8 cellular contexts compared by ENCODE assay signal in the genomic region with DNA sequence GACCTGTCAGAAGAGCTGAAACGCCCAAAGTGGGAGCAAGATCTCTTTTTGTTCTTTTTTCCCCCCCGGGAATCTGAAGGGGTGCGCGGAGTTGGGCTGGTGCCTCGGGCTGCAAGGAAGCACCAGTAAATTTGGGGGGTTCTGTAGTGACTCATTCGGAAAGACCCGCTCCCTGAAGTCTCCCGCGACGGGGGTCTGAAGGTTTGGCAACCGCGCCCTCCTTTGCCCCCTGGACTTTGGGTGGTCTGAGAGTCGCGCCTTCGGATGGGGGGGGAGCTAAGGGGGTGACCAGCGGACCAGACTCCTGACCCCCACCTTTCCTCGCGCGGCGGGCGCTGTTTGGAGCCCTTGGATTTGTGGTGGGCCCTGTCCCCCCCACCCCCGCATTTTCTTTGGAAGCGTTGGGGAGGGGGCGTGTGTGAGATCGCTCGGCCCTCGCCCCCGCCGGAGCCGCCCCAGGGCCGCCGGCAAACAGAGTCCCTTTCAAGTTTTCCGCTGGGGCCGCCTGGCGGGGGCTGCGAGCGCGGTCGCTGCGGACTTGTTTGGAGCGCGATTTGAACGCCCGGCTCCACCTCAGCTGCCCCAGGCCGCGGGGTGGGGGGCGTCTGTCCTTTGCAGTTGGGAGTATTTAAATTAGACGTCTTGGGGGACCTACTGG. TPM values are rescaled to one million over a fixed set of nuclear protein-coding genes. Genes with fewer than 3 reads are reported as not detected.
DNase-seq lines count a peak whose midpoint lies in the region; ATAC-seq and TF ChIP-seq lines count a peak whose summit lies in the region.

No MANE protein-coding gene starts in this region.

- intact Hi-C loops in mucosa of descending colon (cut with DNase I, micrococcal nuclease): no loop called here

- H3K4me3 ChIP-seq in duodenal mucosa (ENCODE audit: low read depth in 1 of 2, low read length in 2 of 2): peak overlapping the region; percentile 62 to 78
- H3K4me3 ChIP-seq in mucosa of descending colon: peak overlapping the region; percentile 80

- DNase-seq in GM10266 (ENCODE audit: extremely low spot score): no peak
- DNase-seq in OCI-M1 (lab: John Stamatoyannopoulos, UW): peak; percentile 49
- DNase-seq in mucosa of descending colon: peak in 2 of 3 donors; percentile 71 to 74
- DNase-seq in ureter (ENCODE audit: low spot score): peak; percentile 48
- DNase-seq in AG08396 (ENCODE audit: low spot score): no peak
- no peak for DNase-seq in omental fat pad (ENCODE audit: low spot score)

- no peaks in the 10 kb centered on the region for H3K27me3 ChIP-seq in duodenal mucosa (ENCODE audit: control insufficient read depth in 1 of 2, insufficient read depth in 2 of 2, low read length in 2 of 2)

- ATAC-seq in mucosa of descending colon: no peak
- no peak for ATAC-seq in GM21367 (IDR thresholded peaks at IDR 0.05; ENCODE audit: unreplicated experiment)
- ATAC-seq in omental fat pad (ENCODE audit: low FRiP score): no peak

- H3K4me1 ChIP-seq in duodenal mucosa (ENCODE audit: control insufficient read depth in 1 of 2, insufficient read depth in 2 of 2, low read length in 2 of 2) (peaks cover 51 to 61% of the 10 kb centered on the region in 2 donors), mucosa of descending colon (ENCODE audit: low read depth) (peaks cover 40% of the 10 kb centered on the region)

- peak overlapping the region; percentile 68 for H3K27ac ChIP-seq in duodenal mucosa (ENCODE audit: low read depth, low read length)

- H3K36me3 ChIP-seq in duodenal mucosa (ENCODE audit: control insufficient read depth in 1 of 2, insufficient read depth in 2 of 2, low read length in 2 of 2) (no peaks in the 10 kb centered on the region), mucosa of descending colon (ENCODE audit: low read depth) (no peaks in the 10 kb centered on the region)

- no peaks in the 10 kb centered on the region for H3K9me3 ChIP-seq in duodenal mucosa (ENCODE audit: control insufficient read depth in 1 of 2, low read length in 2 of 2)
- H3K9me3 ChIP-seq in mucosa of descending colon: no peaks in the 10 kb centered on the region

- peak overlapping the region; percentile 37 to 54 for H3K9ac ChIP-seq in duodenal mucosa (ENCODE audit: low read depth in 1 of 2, low read length in 2 of 2)

- peak; percentile 55 for TF ChIP-seq CTCF in GM10266 (IDR thresholded peaks at IDR 0.05; ENCODE audit: control insufficient read depth, insufficient read depth, low read depth, missing control alignments)
- peak; percentile 17 for TF ChIP-seq CTCF in mucosa of descending colon (IDR thresholded peaks at IDR 0.05)
- peak in 1 of 3 donors; percentile 23 for TF ChIP-seq CTCF in omental fat pad (IDR thresholded peaks at IDR 0.05)

RNA-seq across cellular contexts. Expression of a gene that starts 2.0 kb away (rescaled TPM):
- total RNA-seq in mucosa of descending colon: 10 to 100 TPM; 28.1 to 31.0 (median 28.3) TPM
- 28.7 TPM for total RNA-seq in ureter
- 10 to 100 TPM; 14.9 to 27.3 (median 25.0) TPM for total RNA-seq in omental fat pad

Comparison
In these comparisons a context has a peak if more than half of its experiments do, and no peak if none do; other contexts are left out.
1. DNase-seq: peak in OCI-M1 (single experiment), mucosa of descending colon (2 of 3) and ureter (single experiment); none in GM10266 (single experiment), AG08396 (single experiment) and omental fat pad (single experiment).